Comparison of ENCODE assay signal across 26 cellular contexts in the genomic region with DNA sequence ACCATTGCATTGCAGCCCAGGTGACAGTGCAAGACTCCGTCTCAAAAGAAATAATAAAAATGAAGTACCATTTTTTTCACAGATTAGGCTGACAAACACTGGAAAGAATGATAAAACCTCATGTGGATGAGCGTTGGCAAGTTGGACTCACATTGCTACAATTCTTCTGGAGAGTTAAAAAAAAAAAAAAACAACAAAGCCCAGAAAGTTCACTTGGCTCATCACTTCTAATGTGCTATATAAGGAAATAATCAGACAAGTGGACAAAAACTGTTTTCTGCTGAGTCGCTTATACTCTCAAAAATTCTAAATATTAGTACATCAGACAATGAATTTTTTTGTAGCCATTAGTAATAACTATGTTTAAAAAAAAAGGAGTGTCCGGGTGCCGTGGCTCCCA. TPM values are rescaled to one million over a fixed set of nuclear protein-coding genes. Genes with fewer than 3 reads are reported as not detected.
DNase-seq lines count a peak whose midpoint lies in the region; ATAC-seq and TF ChIP-seq lines count a peak whose summit lies in the region.
"Had no signal": no experiment of that assay in that cellular context is flagged by ENCODE, and none has a peak within 500 bp of the region (broad histone marks: within the 10 kb centered on the region; RNA-seq: fewer than 3 reads in every experiment).

No MANE protein-coding gene starts in this region.

- H3K36me3 ChIP-seq in esophagus muscularis mucosa: no peaks in the 10 kb centered on the region
- H3K36me3 ChIP-seq: pancreas had no signal

- ATAC-seq in HG03196 (IDR thresholded peaks at IDR 0.05; ENCODE audit: unreplicated experiment): no peak
- ATAC-seq: activated naive CD8-positive, alpha-beta T cell treated with anti-CD3 and anti-CD28 coated beads, Interleukin-2, amount 50 U/mL, for 24 hours; natural killer cell treated with Interleukin-12 subunit alpha and Interleukin-12 subunit beta and Interleukin-15 and Interleukin-18, amount 100 ng/mL, for 72 hours; Panc1; pancreas; stimulated activated naive CD8-positive, alpha-beta T cell treated with anti-CD3 and anti-CD28 coated beads, Interleukin-15, Interleukin-2, amounts not matched to agents 100 U/mL and 50 U/mL, for 24 hours had no signal

- H3K9me3 ChIP-seq in esophagus muscularis mucosa: no peaks in the 10 kb centered on the region
- H3K9me3 ChIP-seq: pancreas had no signal

- intact Hi-C loops in esophagus muscularis mucosa (cut with DNase I): no loop called here

- H3K27ac Mint-ChIP-seq in HFFc6: peak overlapping the region; percentile 47
- H3K27ac Mint-ChIP-seq: activated CD4-positive, alpha-beta memory T cell treated with anti-CD3 and anti-CD28 coated beads, Interleukin-2, amount 10 ng/mL, durations not matched to agents 7 days and 5 days; activated naive CD8-positive, alpha-beta T cell treated with anti-CD3 and anti-CD28 coated beads, Interleukin-2, amount 50 U/mL, for 24 hours; natural killer cell treated with Interleukin-12 subunit alpha and Interleukin-12 subunit beta and Interleukin-15 and Interleukin-18, amount 100 ng/mL, for 72 hours had no signal

- 61% methylated on average over 5 of the region's 5 CpGs for WGBS in esophagus muscularis mucosa

- H3K4me3 ChIP-seq in AG10803 (ENCODE audit: low read length) (no peak overlapping the region), esophagus muscularis mucosa (no peak overlapping the region)
- H3K4me3 ChIP-seq: pancreas had no signal

- TF ChIP-seq CTCF in AG10803 (conservative IDR thresholded peaks at IDR 0.05; ENCODE audit: low read length) (no peak), HFFc6 (IDR thresholded peaks at IDR 0.05) (no peak), esophagus muscularis mucosa (IDR thresholded peaks at IDR 0.05) (no peak)

- H3K27me3 ChIP-seq in esophagus muscularis mucosa: no peaks in the 10 kb centered on the region
- H3K27me3 ChIP-seq: pancreas had no signal

- no peak for TF ChIP-seq EP300 in esophagus muscularis mucosa (IDR thresholded peaks at IDR 0.05)

- TF ChIP-seq POLR2A in esophagus muscularis mucosa (IDR thresholded peaks at IDR 0.05; ENCODE audit: low read depth): no peak

- H3K4me3 Mint-ChIP-seq in HFFc6: no peak overlapping the region
- H3K4me3 Mint-ChIP-seq: activated CD4-positive, alpha-beta memory T cell treated with anti-CD3 and anti-CD28 coated beads, Interleukin-2, amount 10 ng/mL, durations not matched to agents 7 days and 5 days; activated naive CD8-positive, alpha-beta T cell treated with anti-CD3 and anti-CD28 coated beads, Interleukin-2, amount 50 U/mL, for 24 hours; natural killer cell treated with Interleukin-12 subunit alpha and Interleukin-12 subunit beta and Interleukin-15 and Interleukin-18, amount 100 ng/mL, for 72 hours had no signal

- no peaks in the 10 kb centered on the region for H3K9me3 Mint-ChIP-seq in HFFc6
- H3K9me3 Mint-ChIP-seq: activated CD4-positive, alpha-beta memory T cell treated with anti-CD3 and anti-CD28 coated beads, Interleukin-2, amount 10 ng/mL, durations not matched to agents 7 days and 5 days; activated naive CD8-positive, alpha-beta T cell treated with anti-CD3 and anti-CD28 coated beads, Interleukin-2, amount 50 U/mL, for 24 hours; natural killer cell treated with Interleukin-12 subunit alpha and Interleukin-12 subunit beta and Interleukin-15 and Interleukin-18, amount 100 ng/mL, for 72 hours had no signal

- no peaks in the 10 kb centered on the region for H3K36me3 Mint-ChIP-seq in HFFc6 (ENCODE audit: low read depth)
- H3K36me3 Mint-ChIP-seq: natural killer cell treated with Interleukin-12 subunit alpha and Interleukin-12 subunit beta and Interleukin-15 and Interleukin-18, amount 100 ng/mL, for 72 hours had no signal

- peaks cover 6 to 97% (median 85%) of the 10 kb centered on the region in 4 donors for H3K4me1 ChIP-seq in esophagus muscularis mucosa

- no peaks in the 10 kb centered on the region for H3K27me3 Mint-ChIP-seq in HFFc6 (ENCODE audit: insufficient read depth)
- H3K27me3 Mint-ChIP-seq: activated CD4-positive, alpha-beta memory T cell treated with anti-CD3 and anti-CD28 coated beads, Interleukin-2, amount 10 ng/mL, durations not matched to agents 7 days and 5 days; activated naive CD8-positive, alpha-beta T cell treated with anti-CD3 and anti-CD28 coated beads, Interleukin-2, amount 50 U/mL, for 24 hours had no signal

- peak overlapping the region; percentile 39 to 71 (median 54) for H3K27ac ChIP-seq in esophagus muscularis mucosa (replicated peaks in 1 of 4)
- no peak overlapping the region for H3K27ac ChIP-seq in caudate nucleus (ENCODE audit: low read depth, low read length)
- H3K27ac ChIP-seq: pancreas had no signal

- H3K4me1 Mint-ChIP-seq in HFFc6 (ENCODE audit: low read depth): peaks cover 72% of the 10 kb centered on the region
- H3K4me1 Mint-ChIP-seq: activated naive CD8-positive, alpha-beta T cell treated with anti-CD3 and anti-CD28 coated beads, Interleukin-2, amount 50 U/mL, for 24 hours had no signal

- DNase-seq in AG10803 (ENCODE audit: low read depth): peak; percentile 91
- peak; percentile 61 for DNase-seq in HFFc6
- no peak for DNase-seq in esophagus muscularis mucosa (ENCODE audit: extremely low spot score)
- DNase-seq in non-pigmented ciliary epithelial cell (ENCODE audit: low read depth): peak; percentile 67
- no peak for DNase-seq in caudate nucleus (lab: John Stamatoyannopoulos, UW)
- no peak for DNase-seq in dermis blood vessel endothelial cell
- DNase-seq in NK-92 treated with Interleukin-12 subunit alpha and Interleukin-12 subunit beta, amount 100 ng/mL, for 24 hours (lab: John Stamatoyannopoulos, UW): no peak
- DNase-seq: activated CD4-positive, alpha-beta memory T cell treated with anti-CD3 and anti-CD28 coated beads, Interleukin-2, amount 10 ng/mL, durations not matched to agents 7 days and 5 days; activated CD4-positive, CD25-positive, alpha-beta regulatory T cell treated with anti-CD3 and anti-CD28 coated beads, Interleukin-2, amount 50 U/mL, for 72 hours; activated effector memory CD4-positive, alpha-beta T cell treated with Interleukin-2 at 50 U/mL for 16 hours; activated naive CD8-positive, alpha-beta T cell treated with anti-CD3 and anti-CD28 coated beads, Interleukin-2, amount 50 U/mL, for 24 hours; AML-193; HCEC 1CT; hypothalamus; islet precursor cell; NCI-H1048; NCI-H1694 treated with DMSO at 0.1 percent for 48 hours; NCI-H2171 treated with DMSO at 0.1 percent for 48 hours; NCI-H524 treated with DMSO at 0.1 percent for 48 hours; pancreas; SHP77 treated with DMSO at 0.1 percent for 48 hours; stimulated activated CD4-positive, alpha-beta T cell treated with anti-CD3 and anti-CD28 coated beads, Interleukin-12 subunit alpha, Interleukin-12 subunit beta, amount 100 ng/mL, for 4 hours; stimulated activated naive CD8-positive, alpha-beta T cell treated with anti-CD3 and anti-CD28 coated beads, Interleukin-15, Interleukin-2, amounts not matched to agents 100 U/mL and 50 U/mL, for 24 hours had no signal

RNA-seq across cellular contexts. Expression of gene PKP4, which starts 38.4 kb away (rescaled TPM):
- 10 to 100 TPM; 35.9 to 48.9 (median 43.5) TPM for total RNA-seq in HFFc6 (2021; fragmentation: NEBNext Ultra II Directional; extraction: Animal tissue kit (Norgen Biotek cat#: 25700))
- total RNA-seq in esophagus muscularis mucosa: 100 to 1,000 TPM in 1 of 4 donors, 10 to 100 TPM in 3; 79.7 to 131 (median 93.0) TPM
- 63.7 and 98.2 TPM in 2 replicates for total RNA-seq in dermis blood vessel endothelial cell

RNA-seq across cellular contexts. Expression of gene CCDC148, which starts 38.6 kb away (rescaled TPM):
- total RNA-seq in HFFc6 (2021; fragmentation: NEBNext Ultra II Directional; extraction: Animal tissue kit (Norgen Biotek cat#: 25700)): 1 to 10 TPM in 2 of 6 experiments, under 1 TPM in 4; 0.66 to 1.3 (median 0.84) TPM
- total RNA-seq in esophagus muscularis mucosa (1 to 10 TPM; 2.1 to 3.7 (median 2.9) TPM), dermis blood vessel endothelial cell (0.42 and 0.51 TPM in 2 replicates)
- total RNA-seq: activated CD4-positive, alpha-beta memory T cell treated with anti-CD3 and anti-CD28 coated beads, Interleukin-2, amount 10 ng/mL, durations not matched to agents 7 days and 5 days; natural killer cell treated with Interleukin-12 subunit alpha and Interleukin-12 subunit beta and Interleukin-15 and Interleukin-18, amount 100 ng/mL, for 72 hours had no signal

Comparison
In these comparisons a context has a peak if more than half of its experiments do, and no peak if none do; other contexts are left out.
1. DNase-seq: peak in AG10803 (single experiment), HFFc6 (single experiment) and non-pigmented ciliary epithelial cell (single experiment); none in esophagus muscularis mucosa (single experiment), caudate nucleus (0 of 61), dermis blood vessel endothelial cell (single experiment) and NK-92 treated with Interleukin-12 subunit alpha and Interleukin-12 subunit beta, amount 100 ng/mL, for 24 hours (single experiment).